In the genomic region with DNA sequence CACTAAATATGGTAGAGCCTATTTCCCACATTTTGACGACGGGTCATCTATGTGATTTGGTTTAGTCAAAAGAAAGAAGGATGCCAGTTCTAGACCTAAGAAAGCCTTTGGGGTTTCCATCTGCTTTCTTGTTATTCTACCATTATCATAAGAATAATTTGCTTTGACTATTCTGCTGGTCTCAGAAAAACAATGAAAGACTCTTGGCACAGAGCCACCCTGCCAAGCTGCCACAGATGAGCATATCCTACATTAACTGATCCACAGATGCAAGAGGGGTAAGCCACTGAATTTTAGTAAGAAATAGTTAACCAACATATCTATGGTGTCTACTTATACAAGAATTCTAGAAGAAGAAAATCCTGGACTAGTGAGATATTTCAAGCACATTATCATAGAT, we compare ENCODE assay signal across 16 cellular contexts.
"Had no signal": no experiment of that assay in that cellular context is flagged by ENCODE, and none has a peak within 500 bp of the region (broad histone marks: within the 10 kb centered on the region; RNA-seq: fewer than 3 reads in every experiment).

No MANE protein-coding gene starts in this region.

- DNase-seq: activated CD4-positive, alpha-beta T cell treated with anti-CD3 and anti-CD28 coated beads, Interleukin-2, amount 10 ng/mL, durations not matched to agents 7 days and 5 days; activated CD8-positive, alpha-beta T cell treated with anti-CD3 and anti-CD28 coated beads, Interleukin-2, amount 10 ng/mL, durations not matched to agents 7 days and 5 days; activated effector memory CD4-positive, alpha-beta T cell treated with Interleukin-2 at 50 U/mL for 16 hours; activated naive CD4-positive, alpha-beta T cell treated with anti-CD3 and anti-CD28 coated beads, Interleukin-2, amount 10 ng/mL, durations not matched to agents 7 days and 5 days; activated naive CD8-positive, alpha-beta T cell treated with anti-CD3 and anti-CD28 coated beads, Interleukin-2, amount 50 U/mL, for 24 hours; activated T-cell treated with anti-CD3 and anti-CD28 coated beads, Interleukin-2, amount 50 U/mL, for 24 hours; brain microvascular endothelial cell; central memory CD4-positive, alpha-beta T cell; kidney; nephron progenitor cell; spleen; stimulated activated CD4-positive, alpha-beta T cell treated with anti-CD3 and anti-CD28 coated beads, Interleukin-4, amount 100 ng/mL, for 4 hours; T1000; testis had no signal

- H3K27ac ChIP-seq: brain microvascular endothelial cell, coronary artery, spleen, testis had no signal

- H3K9me3 ChIP-seq: testis had no signal

- H3K36me3 ChIP-seq: brain microvascular endothelial cell, spleen had no signal

- H3K4me3 ChIP-seq: coronary artery, lung, spleen, testis had no signal

- H3K4me1 ChIP-seq: spleen had no signal

- H3K27me3 ChIP-seq: brain microvascular endothelial cell, spleen, testis had no signal
